ENCODE assay signal across 8 cellular contexts in genomic region chr2:231687133-231687852, GRCh38. TPM values are rescaled to one million over a fixed set of nuclear protein-coding genes. Genes with fewer than 3 reads are reported as not detected.
DNase-seq lines count a peak whose midpoint lies in the region; ATAC-seq and TF ChIP-seq lines count a peak whose summit lies in the region.

No MANE protein-coding gene starts in this region.

- TF ChIP-seq CTCF in AG09309 (IDR thresholded peaks at IDR 0.05; ENCODE audit: control insufficient read depth, insufficient read depth, low read depth, low read length, missing control alignments) (peak; percentile 69), right atrium auricular region (IDR thresholded peaks at IDR 0.05) (peak; percentile 45 to 76), gastrocnemius medialis (IDR thresholded peaks at IDR 0.05 in 4 of 5, conservative IDR thresholded peaks at IDR 0.05 in 1 of 5) (peak; percentile 25 to 71 (median 57))

- intact Hi-C loops in gastrocnemius medialis (cut with DNase I; ENCODE audit: low total_unique reads) = no loop called here

- no peak overlapping the region for H3K4me3 ChIP-seq in AG09309 (ENCODE audit: control insufficient read depth, low read depth, low read length)
- H3K4me3 ChIP-seq in right atrium auricular region = no peak overlapping the region
- no peak overlapping the region for H3K4me3 ChIP-seq in gastrocnemius medialis

- H3K36me3 ChIP-seq in right atrium auricular region (no peaks in the 10 kb centered on the region), gastrocnemius medialis (no peaks in the 10 kb centered on the region)

- H3K27me3 ChIP-seq in right atrium auricular region = no peaks in the 10 kb centered on the region
- no peaks in the 10 kb centered on the region for H3K27me3 ChIP-seq in gastrocnemius medialis

- H3K4me1 ChIP-seq in right atrium auricular region = peaks cover 0 to 24% of the 10 kb centered on the region in 2 donors
- peaks cover 8 to 9% of the 10 kb centered on the region in 2 donors for H3K4me1 ChIP-seq in gastrocnemius medialis

- DNase-seq in AG09309 (ENCODE audit: low read depth) (no peak), HT-29 (ENCODE audit: low spot score) (peak; percentile 76), SK-MEL-5 (ENCODE audit: low read depth, low spot score) (peak; percentile 74), right atrium auricular region (ENCODE audit: low spot score) (no peak), gastrocnemius medialis (peak in 1 of 2 donors; percentile 62), cerebellar nuclear complex (lab: John Stamatoyannopoulos, UW) (no peak)
- DNase-seq in activated naive CD4-positive, alpha-beta T cell treated with anti-CD3 and anti-CD28 coated beads, Interleukin-2, amount 50 U/mL, for 16 hours = peak; percentile 77

- no peak overlapping the region for H3K27ac ChIP-seq in right atrium auricular region
- peak overlapping the region in 1 of 4 donors; percentile 84 for H3K27ac ChIP-seq in gastrocnemius medialis

- ATAC-seq in GM18909 (IDR thresholded peaks at IDR 0.05; ENCODE audit: poor library complexity, unreplicated experiment) (peak; percentile 72), gastrocnemius medialis (peak; percentile 27 to 59)

- H3K9me3 ChIP-seq in right atrium auricular region (no peaks in the 10 kb centered on the region), gastrocnemius medialis (no peaks in the 10 kb centered on the region)

- in situ Hi-C loops in SK-MEL-5 (cut with HindIII; ENCODE audit: low pct_unique_long_range_greater_than_20kb, low sequenced_read_pairs) = no loop called here
- in situ Hi-C loops in gastrocnemius medialis (cut with MboI; ENCODE audit: low sequenced_read_pairs in 4 of 4) = no loop called here

- no peak for TF ChIP-seq POLR2A in gastrocnemius medialis (IDR thresholded peaks at IDR 0.05)

RNA-seq across cellular contexts. Expression of gene PTMA, which starts 21.0 kb away (rescaled TPM):
- 1,191 and 1,224 TPM in 2 replicates for total RNA-seq in HT-29 (2014; rRNA removed; shearing (Covaris generic))
- 885 and 950 TPM in 2 replicates for total RNA-seq in SK-MEL-5 (2014; rRNA removed; shearing (Covaris generic))
- 774 and 799 TPM in 2 replicates for polyA plus RNA-seq in SK-MEL-5 (2015; cell fraction: cytosol; rRNA removed)
- 180 and 218 TPM in 2 replicates for polyA plus RNA-seq in SK-MEL-5 (2015; cell fraction: nucleus; rRNA removed)
- total RNA-seq in right atrium auricular region (100 to 1,000 TPM; 234 to 430 TPM), gastrocnemius medialis (100 to 1,000 TPM; 121 to 177 (median 174) TPM)

Comparison
In these comparisons a context has a peak if more than half of its experiments do, and no peak if none do; other contexts are left out.
1. DNase-seq: peak in HT-29 (single experiment), SK-MEL-5 (single experiment) and activated naive CD4-positive, alpha-beta T cell treated with anti-CD3 and anti-CD28 coated beads, Interleukin-2, amount 50 U/mL, for 16 hours (single experiment); none in AG09309 (single experiment), right atrium auricular region (single experiment) and cerebellar nuclear complex (0 of 2).
2. Peak in every context shown above with its lines, with median percentiles within 50 percentile points of each other: CTCF ChIP-seq.